In the genomic region with DNA sequence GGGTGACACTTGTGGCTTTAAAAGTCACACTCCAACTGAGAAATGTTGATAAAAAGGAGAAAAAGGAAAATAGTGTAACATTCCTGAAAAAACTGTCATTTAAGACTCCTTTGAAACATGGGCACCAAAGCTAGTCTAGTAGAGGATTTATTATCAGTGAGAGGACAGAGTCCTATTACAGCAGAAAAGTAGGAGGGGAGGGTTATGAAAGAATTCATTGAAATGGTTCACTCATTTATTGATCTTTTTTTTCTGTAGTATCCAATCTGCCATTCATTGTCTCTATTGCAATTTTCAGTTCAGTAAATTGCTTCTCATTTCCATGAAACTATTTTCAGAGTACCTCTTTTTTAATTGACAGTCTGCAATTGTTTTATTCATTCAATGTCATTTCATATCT, we compare ENCODE assay signal across 16 cellular contexts.
"Had no signal": no experiment of that assay in that cellular context is flagged by ENCODE, and none has a peak within 500 bp of the region (broad histone marks: within the 10 kb centered on the region; RNA-seq: fewer than 3 reads in every experiment).

No MANE protein-coding gene starts in this region.

- H3K27me3 ChIP-seq: colonic mucosa, foreskin keratinocyte, tibial artery had no signal

- H3K9me3 ChIP-seq: colonic mucosa had no signal

- DNase-seq: activated CD4-positive, alpha-beta T cell treated with anti-CD3 and anti-CD28 coated beads, Interleukin-2, amount 10 ng/mL, durations not matched to agents 24 days and 14 days; activated CD8-positive, alpha-beta T cell treated with anti-CD3 and anti-CD28 coated beads for 36 hours; activated effector memory CD4-positive, alpha-beta T cell treated with Interleukin-2 at 50 U/mL for 16 hours; activated naive CD4-positive, alpha-beta T cell treated with anti-CD3 and anti-CD28 coated beads, Interleukin-2, amount 10 ng/mL, durations not matched to agents 7 days and 5 days; activated naive CD8-positive, alpha-beta T cell treated with anti-CD3 and anti-CD28 coated beads, Interleukin-2, amount 50 U/mL, for 24 hours; activated T-cell treated with anti-CD3 and anti-CD28 coated beads, Interleukin-2, amount 50 U/mL, for 4 hours; aorta; colonic mucosa; foreskin keratinocyte; hypothalamus; islet precursor cell; left colon; midbrain; stimulated activated CD4-positive, alpha-beta T cell treated with anti-CD3 and anti-CD28 coated beads, Interleukin-2, amount 100 ng/mL, for 24 hours; stimulated activated naive CD4-positive, alpha-beta T cell treated with Interleukin-2 at 50 U/mL for 16 hours; tibial artery had no signal

- H3K27ac ChIP-seq: colonic mucosa, foreskin keratinocyte, tibial artery had no signal

- H3K4me1 ChIP-seq: colonic mucosa, foreskin keratinocyte had no signal

- H3K4me3 ChIP-seq: colonic mucosa, tibial artery had no signal

- ATAC-seq: activated CD8-positive, alpha-beta T cell treated with anti-CD3 and anti-CD28 coated beads for 36 hours; activated naive CD8-positive, alpha-beta T cell treated with anti-CD3 and anti-CD28 coated beads, Interleukin-2, amount 50 U/mL, for 24 hours; activated T-cell treated with anti-CD3 and anti-CD28 coated beads, Interleukin-2, amount 50 U/mL, for 4 hours; foreskin keratinocyte; left colon had no signal

- H3K36me3 ChIP-seq: colonic mucosa had no signal
